Comparison of ENCODE assay signal across 15 cellular contexts in the genomic region with DNA sequence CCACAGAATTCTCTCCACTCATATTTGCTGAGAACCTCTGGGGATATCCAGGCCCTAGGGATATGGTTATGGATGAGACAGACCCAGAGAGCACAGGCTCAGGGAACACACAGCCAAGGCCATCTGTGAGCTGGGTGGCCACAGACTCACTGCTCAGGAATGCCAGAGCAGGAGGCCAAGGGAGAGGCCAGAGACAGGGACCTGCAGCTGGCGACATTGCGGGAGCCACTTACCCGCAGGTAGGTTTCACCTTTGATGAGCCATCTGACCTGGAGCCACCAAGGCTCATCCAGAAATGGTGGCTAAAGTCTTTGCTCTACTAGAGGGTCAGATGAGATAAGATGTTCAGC. TPM values are rescaled to one million over a fixed set of nuclear protein-coding genes. Genes with fewer than 3 reads are reported as not detected.
DNase-seq lines count a peak whose midpoint lies in the region; ATAC-seq, FAIRE-seq and TF ChIP-seq lines count a peak whose summit lies in the region.
"Had no signal": no experiment of that assay in that cellular context is flagged by ENCODE, and none has a peak within 500 bp of the region (broad histone marks: within the 10 kb centered on the region; RNA-seq: fewer than 3 reads in every experiment).

No MANE protein-coding gene starts in this region.

- no peak for TF ChIP-seq POLR2A in esophagus muscularis mucosa (IDR thresholded peaks at IDR 0.05; ENCODE audit: low read depth)

- peaks cover 23% of the 10 kb centered on the region for H3K4me1 Mint-ChIP-seq in Caco-2 (ENCODE audit: low read depth, unreplicated experiment)
- H3K4me1 Mint-ChIP-seq in effector memory CD8-positive, alpha-beta T cell (ENCODE audit: low read depth in 2 of 2) = peaks cover 19 to 21% of the 10 kb centered on the region in 2 donors

- H3K27ac ChIP-seq in esophagus muscularis mucosa (replicated peaks in 1 of 4) = no peak overlapping the region
- H3K27ac ChIP-seq: BLaER1 treated with 17β-estradiol and CSF1 and Interleukin-3, amounts not matched to agents 10 nM and 100 nM; lower lobe of right lung; right atrium auricular region; transverse colon had no signal

- 93% methylated on average over 3 of the region's 3 CpGs for WGBS in esophagus muscularis mucosa

- TF ChIP-seq CTCF in Caco-2 (IDR thresholded peaks at IDR 0.05; ENCODE audit: insufficient read depth in 1 of 2, low read depth in 1 of 2, low read length in 1 of 2, severe bottlenecking in 1 of 2, unreplicated experiment in 1 of 2) (no peak), esophagus muscularis mucosa (IDR thresholded peaks at IDR 0.05) (no peak)

- peaks cover 8% of the 10 kb centered on the region for H3K36me3 Mint-ChIP-seq in Caco-2 (ENCODE audit: insufficient read depth, unreplicated experiment)
- no peaks in the 10 kb centered on the region for H3K36me3 Mint-ChIP-seq in effector memory CD8-positive, alpha-beta T cell (ENCODE audit: insufficient read depth)
- H3K36me3 Mint-ChIP-seq: WTC11 had no signal

- H3K9me3 ChIP-seq in Caco-2 (no peaks in the 10 kb centered on the region), esophagus muscularis mucosa (no peaks in the 10 kb centered on the region)
- H3K9me3 ChIP-seq: BLaER1 treated with 17β-estradiol and CSF1 and Interleukin-3, amounts not matched to agents 10 nM and 100 nM; lower lobe of right lung; right atrium auricular region; transverse colon had no signal

- peak overlapping the region; percentile 69 for H3K27ac Mint-ChIP-seq in Caco-2 (ENCODE audit: unreplicated experiment)
- H3K27ac Mint-ChIP-seq in effector memory CD8-positive, alpha-beta T cell = no peak overlapping the region
- H3K27ac Mint-ChIP-seq: WTC11 had no signal

- no peak for FAIRE-seq in HTR-8/SVneo (lab: Jason Lieb, UNC)

- no peaks in the 10 kb centered on the region for H3K9me3 Mint-ChIP-seq in Caco-2 (ENCODE audit: unreplicated experiment)
- no peaks in the 10 kb centered on the region for H3K9me3 Mint-ChIP-seq in effector memory CD8-positive, alpha-beta T cell
- H3K9me3 Mint-ChIP-seq: WTC11 had no signal

- no peaks in the 10 kb centered on the region for H3K36me3 ChIP-seq in Caco-2 (ENCODE audit: control insufficient read depth, insufficient read depth, low read length)
- H3K36me3 ChIP-seq in esophagus muscularis mucosa = no peaks in the 10 kb centered on the region
- H3K36me3 ChIP-seq: BLaER1 treated with 17β-estradiol and CSF1 and Interleukin-3, amounts not matched to agents 10 nM and 100 nM; lower lobe of right lung; right atrium auricular region; transverse colon had no signal

- TF ChIP-seq EP300 in esophagus muscularis mucosa (IDR thresholded peaks at IDR 0.05) = no peak

- ATAC-seq in effector memory CD8-positive, alpha-beta T cell (replicated peaks) = no peak
- ATAC-seq in GM21717 (IDR thresholded peaks at IDR 0.05; ENCODE audit: unreplicated experiment) = no peak
- ATAC-seq: lower lobe of right lung had no signal

- DNase-seq in Caco-2 (peak in 1 of 2 experiments; percentile 67), HTR-8/SVneo (ENCODE audit: insufficient read length, low spot score) (peak; percentile 15), esophagus muscularis mucosa (ENCODE audit: extremely low spot score) (peak; percentile 62), posterior vena cava (ENCODE audit: low spot score) (peak; percentile 38)
- DNase-seq in central memory CD4-positive, alpha-beta T cell = no peak
- no peak for DNase-seq in effector memory CD8-positive, alpha-beta T cell
- DNase-seq in activated naive CD4-positive, alpha-beta T cell treated with Interleukin-2 at 50 U/mL for 16 hours = no peak
- DNase-seq: lower lobe of right lung; NCI-H1930; stimulated activated CD4-positive, alpha-beta T cell treated with anti-CD3 and anti-CD28 coated beads, Interleukin-2, amount 100 ng/mL, for 48 hours; transverse colon had no signal

- intact Hi-C loops in Caco-2 (cut with micrococcal nuclease; ENCODE audit: unreplicated experiment) (no loop called here), esophagus muscularis mucosa (cut with DNase I) (loop anchor here (5.0 kb wide), 1 partner anchor 34 kb away; no protein-coding TSS in a partner anchor), posterior vena cava (cut with DNase I) (no loop called here)

- H3K4me3 ChIP-seq in Caco-2 (ENCODE audit: low read depth, low read length) (no peak overlapping the region), esophagus muscularis mucosa (no peak overlapping the region)
- H3K4me3 ChIP-seq: BLaER1 treated with 17β-estradiol and CSF1 and Interleukin-3, amounts not matched to agents 10 nM and 100 nM; lower lobe of right lung; right atrium auricular region; transverse colon had no signal

- no peaks in the 10 kb centered on the region for H3K27me3 Mint-ChIP-seq in Caco-2 (ENCODE audit: insufficient read depth, unreplicated experiment)
- peaks cover 14 to 33% of the 10 kb centered on the region in 2 donors for H3K27me3 Mint-ChIP-seq in effector memory CD8-positive, alpha-beta T cell

- peak overlapping the region; percentile 9 for H3K4me3 Mint-ChIP-seq in Caco-2 (ENCODE audit: unreplicated experiment)
- H3K4me3 Mint-ChIP-seq in effector memory CD8-positive, alpha-beta T cell = no peak overlapping the region
- H3K4me3 Mint-ChIP-seq: WTC11 had no signal

- H3K27me3 ChIP-seq in Caco-2 (replicated peaks; ENCODE audit: control insufficient read depth, insufficient read depth, low read length) = no peaks in the 10 kb centered on the region
- H3K27me3 ChIP-seq in esophagus muscularis mucosa = peaks cover 0 to 20% (median 0%) of the 10 kb centered on the region in 4 donors
- H3K27me3 ChIP-seq: right atrium auricular region had no signal

- POLR2A ChIA-PET in Caco-2 (lab: Charles Lee) = no interaction called here

- H3K4me1 ChIP-seq in Caco-2 (peaks cover 37% of the 10 kb centered on the region), esophagus muscularis mucosa (peaks cover 20 to 28% (median 27%) of the 10 kb centered on the region in 4 donors)

- no TSS peak for BruUV-seq in Caco-2 (replicated peaks; lab: Mats Ljungman, UMichigan)

- CTCF ChIA-PET in Caco-2 (lab: Charles Lee) = interaction anchor here (1.6 kb wide), 1 partner anchor 17 kb away, joined by 4 read pairs; no protein-coding TSS in a partner anchor

RNA-seq across cellular contexts. Expression of gene CCNE1, which starts 29.4 kb away (rescaled TPM):
- 29.7 and 33.2 TPM in 2 replicates for total RNA-seq in Caco-2 (2022)
- 1 to 10 TPM in 3 of 4 donors, under 1 TPM in 1; 0.42 to 4.0 (median 2.4) TPM for total RNA-seq in esophagus muscularis mucosa
- 1 to 10 TPM in 1 of 2 donors, under 1 TPM in 1; 0.71 to 1.0 TPM for total RNA-seq in posterior vena cava

Comparison
In these comparisons a context has a peak if more than half of its experiments do, and no peak if none do; other contexts are left out.
1. DNase-seq: peak in HTR-8/SVneo (single experiment), esophagus muscularis mucosa (single experiment) and posterior vena cava (single experiment); none in central memory CD4-positive, alpha-beta T cell (single experiment), effector memory CD8-positive, alpha-beta T cell (0 of 3) and activated naive CD4-positive, alpha-beta T cell treated with Interleukin-2 at 50 U/mL for 16 hours (single experiment).